In genomic region chr17:74147966-74148365, GRCh38 we compare ENCODE assay signal across 14 cellular contexts. TPM values are rescaled to one million over a fixed set of nuclear protein-coding genes. Genes with fewer than 3 reads are reported as not detected.
DNase-seq lines count a peak whose midpoint lies in the region; ATAC-seq and TF ChIP-seq lines count a peak whose summit lies in the region.
"Had no signal": no experiment of that assay in that cellular context is flagged by ENCODE, and none has a peak within 500 bp of the region (broad histone marks: within the 10 kb centered on the region; RNA-seq: fewer than 3 reads in every experiment).

No MANE protein-coding gene starts in this region.

- peak overlapping the region in 8 of 11 experiments; percentile 13 to 56 (median 32); a peak in 13 of 22 replicates for H3K4me2 ChIP-seq in BLaER1 treated with 17β-estradiol and CSF1 and Interleukin-3, amounts not matched to agents 10 nM and 100 nM

- 83% methylated on average over 4 of the region's 4 CpGs for WGBS in esophagus muscularis mucosa

- H4K20me1 ChIP-seq in BLaER1 treated with 17β-estradiol and CSF1 and Interleukin-3, amounts not matched to agents 10 nM and 100 nM = no peaks in the 10 kb centered on the region

- no peaks in the 10 kb centered on the region for H3K27me3 ChIP-seq in BLaER1 treated with 17β-estradiol and CSF1 and Interleukin-3, amounts not matched to agents 10 nM and 100 nM
- H3K27me3 ChIP-seq in esophagus muscularis mucosa (peaks cover 0 to 41% (median 0%) of the 10 kb centered on the region in 4 donors), upper lobe of right lung (peaks cover 7% of the 10 kb centered on the region)

- DNase-seq in NCI-H526 (lab: John Stamatoyannopoulos, UW) (peak; percentile 97 to 99), esophagus muscularis mucosa (ENCODE audit: extremely low spot score) (peak; percentile 62), upper lobe of right lung (peak; percentile 26), mucosa of gallbladder (ENCODE audit: low spot score) (no peak)
- DNase-seq: EL; MV-4-11; NCI-H1930; NCI-H774; NK-92 treated with Interleukin-12 subunit alpha and Interleukin-12 subunit beta, amount 100 ng/mL, for 24 hours had no signal

- ATAC-seq in upper lobe of right lung (no peak), GM21526 (IDR thresholded peaks at IDR 0.05; ENCODE audit: low FRiP score, unreplicated experiment) (no peak), HG03520 (IDR thresholded peaks at IDR 0.05; ENCODE audit: unreplicated experiment) (no peak)
- ATAC-seq: SK-N-SH treated with all-trans-retinoic acid at 6 μM for 48 hours, T-cell had no signal

- no peak for TF ChIP-seq POLR2A in esophagus muscularis mucosa (IDR thresholded peaks at IDR 0.05; ENCODE audit: low read depth)

- no peak overlapping the region for H3K4me3 ChIP-seq in BLaER1 treated with 17β-estradiol and CSF1 and Interleukin-3, amounts not matched to agents 10 nM and 100 nM
- H3K4me3 ChIP-seq in esophagus muscularis mucosa (no peak overlapping the region), upper lobe of right lung (no peak overlapping the region)

- H3K27ac ChIP-seq in BLaER1 treated with 17β-estradiol and CSF1 and Interleukin-3, amounts not matched to agents 10 nM and 100 nM = no peak overlapping the region
- H3K27ac ChIP-seq in esophagus muscularis mucosa (replicated peaks in 1 of 4) (no peak overlapping the region), upper lobe of right lung (no peak overlapping the region)

- H3K36me3 ChIP-seq in BLaER1 treated with 17β-estradiol and CSF1 and Interleukin-3, amounts not matched to agents 10 nM and 100 nM = 0 out of 22 replicates have a peak, but pooled peaks cover 0 to 3% (median 0%) of the 10 kb centered on the region in 11 experiments
- no peaks in the 10 kb centered on the region for H3K36me3 ChIP-seq in esophagus muscularis mucosa
- no peaks in the 10 kb centered on the region for H3K36me3 ChIP-seq in upper lobe of right lung

- intact Hi-C loops in esophagus muscularis mucosa (cut with DNase I) (no loop called here), upper lobe of right lung (cut with DNase I) (no loop called here)

- peaks cover 0 to 25% (median 10%) of the 10 kb centered on the region in 10 experiments; a peak in 12 of 20 replicates for H3K4me1 ChIP-seq in BLaER1 treated with 17β-estradiol and CSF1 and Interleukin-3, amounts not matched to agents 10 nM and 100 nM
- H3K4me1 ChIP-seq in esophagus muscularis mucosa = peaks cover 0 to 3% (median 0%) of the 10 kb centered on the region in 4 donors
- H3K4me1 ChIP-seq in upper lobe of right lung = no peaks in the 10 kb centered on the region

- H3K9ac ChIP-seq in BLaER1 treated with 17β-estradiol and CSF1 and Interleukin-3, amounts not matched to agents 10 nM and 100 nM = no peak overlapping the region

- H3K9me3 ChIP-seq in BLaER1 treated with 17β-estradiol and CSF1 and Interleukin-3, amounts not matched to agents 10 nM and 100 nM (replicated peaks in 1 of 11) = peaks cover 18 to 30% (median 23%) of the 10 kb centered on the region in 11 experiments
- peaks cover 0 to 10% (median 6%) of the 10 kb centered on the region in 4 donors for H3K9me3 ChIP-seq in esophagus muscularis mucosa
- H3K9me3 ChIP-seq in upper lobe of right lung = no peaks in the 10 kb centered on the region

- TF ChIP-seq CTCF in esophagus muscularis mucosa (IDR thresholded peaks at IDR 0.05) (no peak), upper lobe of right lung (IDR thresholded peaks at IDR 0.05) (no peak)

- TF ChIP-seq EP300 in esophagus muscularis mucosa (IDR thresholded peaks at IDR 0.05) = no peak

RNA-seq across cellular contexts. Expression of gene RPL38, which starts 55.5 kb away (rescaled TPM):
- total RNA-seq in esophagus muscularis mucosa (1,000 to 10,000 TPM in 2 of 4 donors, 100 to 1,000 TPM in 2; 445 to 1,296 (median 979) TPM), upper lobe of right lung (659 TPM), mucosa of gallbladder (627 TPM)
